In the genomic region with DNA sequence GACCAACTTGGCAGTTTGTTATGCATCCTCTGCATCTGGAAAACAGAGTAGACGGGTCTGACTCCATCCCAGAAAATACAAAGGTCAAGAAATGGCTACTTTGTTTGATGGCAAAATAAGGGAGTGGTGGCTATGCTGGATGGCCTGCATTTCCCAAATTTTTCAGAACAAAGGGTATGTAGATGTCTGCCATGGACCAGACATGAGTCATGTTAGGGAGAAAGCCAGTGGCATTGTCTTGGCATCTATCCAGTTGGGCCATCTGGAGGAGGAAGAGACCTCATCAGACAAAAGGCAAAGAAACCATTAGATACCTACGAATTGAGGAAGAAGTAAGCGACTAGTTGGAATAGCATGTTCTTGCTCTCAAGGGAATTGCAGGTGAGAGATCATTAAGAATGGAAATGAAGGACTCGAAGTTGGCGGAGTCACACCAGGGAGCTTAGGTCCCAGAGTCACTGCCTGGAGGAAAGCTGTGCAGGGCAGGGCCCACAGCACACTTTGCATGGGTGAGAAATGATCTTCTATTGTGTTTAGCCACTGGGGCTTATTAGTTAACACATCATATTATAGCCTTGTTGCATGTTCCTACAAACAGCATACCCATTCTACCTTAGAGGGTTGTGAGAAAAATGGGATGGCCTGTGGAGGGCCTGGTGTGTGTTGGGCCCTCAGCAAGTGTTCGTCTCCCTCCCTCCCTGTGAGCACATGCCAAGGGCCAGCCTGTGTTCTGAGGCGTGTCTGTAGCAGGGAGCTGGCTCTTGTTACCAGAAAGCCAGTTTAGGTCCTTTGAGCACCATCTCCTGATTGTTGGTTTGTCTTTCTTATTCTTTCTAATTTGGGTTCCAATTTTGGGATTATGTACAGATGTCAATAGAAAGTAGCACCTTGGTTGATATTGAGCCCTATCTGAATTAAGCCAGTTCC, we compare ENCODE assay signal across 8 cellular contexts.
A peak's percentile ranks its signal among the peaks of the same experiment; 100 is the strongest.
DNase-seq lines count a peak whose midpoint lies in the region; ATAC-seq and TF ChIP-seq lines count a peak whose summit lies in the region.
"Had no signal": no experiment of that assay in that cellular context is flagged by ENCODE, and none has a peak within 500 bp of the region (broad histone marks: within the 10 kb centered on the region; RNA-seq: fewer than 3 reads in every experiment).

No MANE protein-coding gene starts in this region.

- no peaks in the 10 kb centered on the region for H3K36me3 Mint-ChIP-seq in MCF 10A (ENCODE audit: insufficient read depth, unreplicated experiment)
- no peaks in the 10 kb centered on the region for H3K36me3 Mint-ChIP-seq in T-helper 2 cell treated with Interferon-gamma antibody and Interleukin-4, amounts not matched to agents 5 μg/mL and 100 μg/mL, for 36 hours (ENCODE audit: low read depth)

- BruUV-seq in MCF 10A (replicated peaks; lab: Mats Ljungman, UMichigan): no TSS peak

- no peak for TF ChIP-seq EP300 in upper lobe of left lung (IDR thresholded peaks at IDR 0.05)

- H3K4me1 Mint-ChIP-seq in MCF 10A (ENCODE audit: insufficient read depth, unreplicated experiment): peaks cover 11% of the 10 kb centered on the region
- no peaks in the 10 kb centered on the region for H3K4me1 Mint-ChIP-seq in T-helper 2 cell treated with Interferon-gamma antibody and Interleukin-4, amounts not matched to agents 5 μg/mL and 100 μg/mL, for 36 hours (ENCODE audit: low read depth)

- WGBS in upper lobe of left lung, 2 donors: 88 to 90% methylated on average over 7 of the region's 7 CpGs

- no peak overlapping the region for H3K27ac Mint-ChIP-seq in MCF 10A (ENCODE audit: low read depth, unreplicated experiment)
- no peak overlapping the region for H3K27ac Mint-ChIP-seq in T-helper 2 cell treated with Interferon-gamma antibody and Interleukin-4, amounts not matched to agents 5 μg/mL and 100 μg/mL, for 36 hours

- H3K9me3 Mint-ChIP-seq in MCF 10A (ENCODE audit: unreplicated experiment): no peaks in the 10 kb centered on the region
- H3K9me3 Mint-ChIP-seq in T-helper 2 cell treated with Interferon-gamma antibody and Interleukin-4, amounts not matched to agents 5 μg/mL and 100 μg/mL, for 36 hours: no peaks in the 10 kb centered on the region

- CTCF ChIA-PET in MCF 10A (lab: Yijun Ruan, JAX): no interaction called here

- no peak overlapping the region for H3K4me3 Mint-ChIP-seq in MCF 10A (ENCODE audit: unreplicated experiment)
- no peak overlapping the region for H3K4me3 Mint-ChIP-seq in T-helper 2 cell treated with Interferon-gamma antibody and Interleukin-4, amounts not matched to agents 5 μg/mL and 100 μg/mL, for 36 hours

- no peak overlapping the region for H3K27ac ChIP-seq in upper lobe of left lung

- H3K4me3 ChIP-seq in upper lobe of left lung: no peak overlapping the region

- no peaks in the 10 kb centered on the region for H3K27me3 Mint-ChIP-seq in MCF 10A (ENCODE audit: insufficient read depth, unreplicated experiment)
- no peaks in the 10 kb centered on the region for H3K27me3 Mint-ChIP-seq in T-helper 2 cell treated with Interferon-gamma antibody and Interleukin-4, amounts not matched to agents 5 μg/mL and 100 μg/mL, for 36 hours (ENCODE audit: low read depth)

- H3K27me3 ChIP-seq in upper lobe of left lung: no peaks in the 10 kb centered on the region

- H3K9me3 ChIP-seq in upper lobe of left lung: no peaks in the 10 kb centered on the region

- POLR2A ChIA-PET in MCF 10A (lab: Yijun Ruan, JAX): no interaction called here

- intact Hi-C loops in MCF 10A (cut with micrococcal nuclease): loop anchor here (10.0 kb wide), 1 partner anchor 545 kb away; no protein-coding TSS in a partner anchor
- intact Hi-C loops in left colon (cut with DNase I, micrococcal nuclease): loop anchor here in 1 of 2 donors (10.0 kb wide), 2 partner anchors 645 to 775 kb away; no protein-coding TSS in a partner anchor

- H3K4me1 ChIP-seq in upper lobe of left lung: no peaks in the 10 kb centered on the region

- TF ChIP-seq CTCF in MCF 10A (IDR thresholded peaks at IDR 0.05; ENCODE audit: unreplicated experiment): no peak
- no peak for TF ChIP-seq CTCF in upper lobe of left lung (IDR thresholded peaks at IDR 0.05)

- TF ChIP-seq POLR2A in upper lobe of left lung (IDR thresholded peaks at IDR 0.05): no peak

- peak; percentile 73 for DNase-seq in EH (ENCODE audit: low read depth)
- peak; percentile 4 for DNase-seq in LoVo (ENCODE audit: low spot score)
- DNase-seq in MCF 10A (ENCODE audit: unreplicated experiment): peak; percentile 80
- DNase-seq in left colon: peak in 1 of 2 donors; percentile 32
- no peak for DNase-seq in upper lobe of left lung
- DNase-seq in T-helper 2 cell treated with Interferon-gamma antibody and Interleukin-4, amounts not matched to agents 5 μg/mL and 100 μg/mL, for 36 hours (ENCODE audit: low spot score): no peak
- DNase-seq: stimulated activated CD4-positive, alpha-beta T cell treated with anti-CD3 and anti-CD28 coated beads, Interleukin-12 subunit alpha, Interleukin-12 subunit beta, amount 100 ng/mL, for 4 hours had no signal

- ATAC-seq in left colon (peak; percentile 5), upper lobe of left lung (ENCODE audit: low FRiP score in 2 of 2) (no peak), HG03108 (IDR thresholded peaks at IDR 0.05; ENCODE audit: unreplicated experiment) (no peak)

- H3K36me3 ChIP-seq in upper lobe of left lung: no peaks in the 10 kb centered on the region

Comparison
In these comparisons a context has a peak if more than half of its experiments do, and no peak if none do; other contexts are left out.
1. DNase-seq: peak in EH (single experiment), LoVo (single experiment) and MCF 10A (single experiment); none in upper lobe of left lung (0 of 2) and T-helper 2 cell treated with Interferon-gamma antibody and Interleukin-4, amounts not matched to agents 5 μg/mL and 100 μg/mL, for 36 hours (single experiment).